ENCODE assay signal across 30 cellular contexts in the genomic region with DNA sequence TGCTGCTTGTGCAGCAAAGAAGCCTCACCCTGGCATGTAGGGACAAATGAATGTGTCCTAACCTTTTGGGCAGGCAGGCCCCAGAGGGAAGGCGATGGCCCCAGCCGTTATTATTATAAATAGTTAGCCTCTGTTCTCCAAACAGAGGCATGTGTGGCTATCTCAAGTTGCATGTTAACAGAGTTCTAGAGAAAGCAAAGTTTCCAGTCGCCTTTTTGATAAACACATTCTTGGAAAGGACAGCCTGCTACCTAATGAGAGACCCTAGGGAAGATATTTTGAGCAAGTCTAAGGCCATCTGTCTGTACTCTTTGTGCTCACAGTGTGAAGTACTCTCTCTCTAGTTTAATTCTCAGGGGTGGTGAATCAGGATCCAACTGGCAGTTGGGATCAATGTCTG.
DNase-seq lines count a peak whose midpoint lies in the region; ATAC-seq and TF ChIP-seq lines count a peak whose summit lies in the region.
"Had no signal": no experiment of that assay in that cellular context is flagged by ENCODE, and none has a peak within 500 bp of the region (broad histone marks: within the 10 kb centered on the region; RNA-seq: fewer than 3 reads in every experiment).

No MANE protein-coding gene starts in this region.

- H4K8ac ChIP-seq in IMR-90 (ENCODE audit: low read depth in 2 of 2, low read length in 2 of 2), result no peak overlapping the region

- TF ChIP-seq CTCF in IMR-90 (conservative IDR thresholded peaks at IDR 0.05; ENCODE audit: low read depth, low read length) (no peak), body of pancreas (IDR thresholded peaks at IDR 0.05) (no peak), gastrocnemius medialis (IDR thresholded peaks at IDR 0.05 in 4 of 5, conservative IDR thresholded peaks at IDR 0.05 in 1 of 5) (no peak)

- H2BK15ac ChIP-seq in IMR-90 (ENCODE audit: low read depth, low read length), result peak overlapping the region; percentile 10; the same call in 1 of the 3 replicates

- CTCF ChIA-PET in IMR-90 (lab: Yijun Ruan, JAX), result no interaction called here

- H3K9me3 ChIP-seq in IMR-90 (ENCODE audit: control insufficient read depth, insufficient read depth, low read length) (peaks cover 13% of the 10 kb centered on the region), body of pancreas (no peaks in the 10 kb centered on the region), gastrocnemius medialis (peaks cover 0 to 6% (median 0%) of the 10 kb centered on the region in 3 donors)
- H3K9me3 ChIP-seq: Caco-2, colonic mucosa had no signal

- ATAC-seq in IMR-90 (ENCODE audit: low read depth) (peak; percentile 82), body of pancreas (peak; percentile 45), left ventricle myocardium superior (peak; percentile 77), gastrocnemius medialis (peak; percentile 77 to 89), GM18520 (IDR thresholded peaks at IDR 0.05; ENCODE audit: unreplicated experiment) (no peak)
- ATAC-seq: activated CD8-positive, alpha-beta memory T cell treated with anti-CD3 and anti-CD28 coated beads, Interleukin-2, amount 10 ng/mL, durations not matched to agents 7 days and 5 days; activated T-cell treated with anti-CD3 and anti-CD28 coated beads, Interleukin-2, amount 50 U/mL, for 72 hours; left colon had no signal

- H3K27me3 ChIP-seq in IMR-90 (ENCODE audit: control insufficient read depth, insufficient read depth, low read length) (peaks cover 31% of the 10 kb centered on the region), body of pancreas (no peaks in the 10 kb centered on the region), gastrocnemius medialis (peaks cover 0 to 2% (median 0%) of the 10 kb centered on the region in 3 donors)
- H3K27me3 ChIP-seq: brain microvascular endothelial cell, colonic mucosa, hepatocyte had no signal

- H2BK20ac ChIP-seq in IMR-90 (ENCODE audit: low read depth, low read length), result no peak overlapping the region

- H2AK9ac ChIP-seq in IMR-90 (replicated peaks; ENCODE audit: low read depth, low read length, poor library complexity), result no peak overlapping the region

- H3K56ac ChIP-seq in IMR-90 (ENCODE audit: extremely low read depth, insufficient read depth, low read length), result no peak overlapping the region

- DNase-seq in IMR-90 (no peak), body of pancreas (peak in 1 of 4 donors; percentile 21), left ventricle myocardium superior (peak; percentile 71), gastrocnemius medialis (peak in 1 of 2 donors; percentile 44), NCI-H345 treated with DMSO at 0.1 percent for 48 hours (lab: John Stamatoyannopoulos, UW; ENCODE audit: unreplicated experiment) (no peak), OCI-M1 (lab: John Stamatoyannopoulos, UW) (no peak), NCI-H1105 treated with DMSO at 0.1 percent for 48 hours (lab: John Stamatoyannopoulos, UW) (no peak)
- DNase-seq: activated CD8-positive, alpha-beta memory T cell treated with anti-CD3 and anti-CD28 coated beads, Interleukin-2, amount 10 ng/mL, durations not matched to agents 7 days and 5 days; activated naive CD4-positive, alpha-beta T cell; activated T-cell treated with anti-CD3 and anti-CD28 coated beads, Interleukin-2, amount 50 U/mL, for 72 hours; brain microvascular endothelial cell; C1 segment of cervical spinal cord; Caco-2; colonic mucosa; DMS79 treated with DMSO at 0.1 percent for 48 hours; effector memory CD4-positive, alpha-beta T cell; erythroblast; left colon; naive B cell; NCI-H1694; NCI-H526; NK-92 treated with Interleukin-12 subunit alpha and Interleukin-12 subunit beta, amount 100 ng/mL, for 24 hours; nucleus accumbens; PC-9; SHP77 treated with DMSO at 0.1 percent for 48 hours; substantia nigra had no signal

- no peak overlapping the region for H3K9ac ChIP-seq in IMR-90 (ENCODE audit: low read depth, low read length)

- BruUV-seq in IMR-90 (replicated peaks; lab: Mats Ljungman, UMichigan), result no TSS peak

- H3K4me1 ChIP-seq in IMR-90 (ENCODE audit: control insufficient read depth, insufficient read depth, low read length), result peaks cover 6% of the 10 kb centered on the region; the same call in 1 of the 2 replicates
- H3K4me1 ChIP-seq in body of pancreas, result no peaks in the 10 kb centered on the region
- peaks cover 42 to 46% of the 10 kb centered on the region in 2 donors for H3K4me1 ChIP-seq in gastrocnemius medialis
- H3K4me1 ChIP-seq: Caco-2, colonic mucosa had no signal

- no peaks in the 10 kb centered on the region for H3K9me1 ChIP-seq in IMR-90 (ENCODE audit: insufficient read depth, low read length)

- TF ChIP-seq POLR2A in IMR-90 (IDR thresholded peaks at IDR 0.05; ENCODE audit: low read depth, low read length), result no peak
- no peak for TF ChIP-seq POLR2A in body of pancreas (IDR thresholded peaks at IDR 0.05)
- TF ChIP-seq POLR2A in gastrocnemius medialis (IDR thresholded peaks at IDR 0.05), result no peak

- in situ Hi-C loops in IMR-90 (cut with MboI; ENCODE audit: low sequenced_read_pairs) (no loop called here), gastrocnemius medialis (cut with MboI; ENCODE audit: low sequenced_read_pairs in 4 of 4) (no loop called here)

- no peak overlapping the region for H4K91ac ChIP-seq in IMR-90 (ENCODE audit: insufficient read depth, low read depth, low read length)

- no peak for TF ChIP-seq RAD21 in IMR-90 (IDR thresholded peaks at IDR 0.05; ENCODE audit: low read length)

- H4K20me1 ChIP-seq in IMR-90 (ENCODE audit: insufficient read depth, low read length), result no peaks in the 10 kb centered on the region

- H3K14ac ChIP-seq in IMR-90 (replicated peaks; ENCODE audit: low read depth, low read length), result no peak overlapping the region

- POLR2A ChIA-PET in IMR-90 (lab: Charles Lee; ENCODE audit: unreplicated experiment), result no interaction called here

- H3K36me3 ChIP-seq in IMR-90 (ENCODE audit: control insufficient read depth, insufficient read depth, low read length), result no peaks in the 10 kb centered on the region
- no peaks in the 10 kb centered on the region for H3K36me3 ChIP-seq in body of pancreas (replicated peaks in 1 of 2; ENCODE audit: insufficient read depth in 1 of 2, low read depth in 2 of 2)
- no peaks in the 10 kb centered on the region for H3K36me3 ChIP-seq in gastrocnemius medialis
- H3K36me3 ChIP-seq: brain microvascular endothelial cell, colonic mucosa had no signal

- dilution Hi-C loops in IMR-90 (cut with HindIII; ENCODE audit: low sequenced_read_pairs, unreplicated experiment), result no loop called here

- no peak overlapping the region for H4K5ac ChIP-seq in IMR-90 (ENCODE audit: low read depth, low read length)

- H3K27ac ChIP-seq in IMR-90 (ENCODE audit: insufficient read depth, low read length) (no peak overlapping the region), body of pancreas (peak overlapping the region in 1 of 4 donors; percentile 34), gastrocnemius medialis (peak overlapping the region; percentile 66 to 81 (median 78))
- H3K27ac ChIP-seq: brain microvascular endothelial cell, colonic mucosa, hepatocyte, HL-60, PC-9, VCaP had no signal

- no peak overlapping the region for H3K4me3 ChIP-seq in IMR-90 (ENCODE audit: insufficient read depth, low read depth, low read length)
- no peak overlapping the region for H3K4me3 ChIP-seq in body of pancreas
- H3K4me3 ChIP-seq in gastrocnemius medialis, result no peak overlapping the region
- H3K4me3 ChIP-seq: colonic mucosa, hepatocyte, PC-9 had no signal

- peak overlapping the region; percentile 7; the same call in 1 of the 2 replicates for H3K18ac ChIP-seq in IMR-90 (ENCODE audit: low read depth, low read length)

- H3K23ac ChIP-seq in IMR-90 (ENCODE audit: low read depth, low read length), result no peak overlapping the region

- H3K4me2 ChIP-seq in IMR-90 (ENCODE audit: low read depth, low read length), result no peak overlapping the region
- H3K4me2 ChIP-seq: hepatocyte, PC-9 had no signal

- H2AFZ ChIP-seq in IMR-90 (replicated peaks; ENCODE audit: low read length, poor library complexity), result no peak overlapping the region
- H2AFZ ChIP-seq: hepatocyte, PC-9 had no signal

- intact Hi-C loops in IMR-90 (cut with micrococcal nuclease) (no loop called here), body of pancreas (cut with DNase I) (no loop called here), left ventricle myocardium superior (cut with micrococcal nuclease) (loop anchor here (10.0 kb wide), 1 partner anchor 111 kb away; no protein-coding TSS in a partner anchor), gastrocnemius medialis (cut with DNase I; ENCODE audit: low total_unique reads) (loop anchor here (5.0 kb wide), 1 partner anchor 114 kb away; no protein-coding TSS in a partner anchor)

- no peak overlapping the region for H3K4ac ChIP-seq in IMR-90 (ENCODE audit: low read depth, low read length)

- no peak overlapping the region for H2AK5ac ChIP-seq in IMR-90 (ENCODE audit: low read depth, low read length)

- no peaks in the 10 kb centered on the region for H3K79me1 ChIP-seq in IMR-90 (ENCODE audit: low read depth in 1 of 2, low read length in 2 of 2)

- WGBS in IMR-90 (ENCODE audit: extremely low coverage in 2 of 2, insufficient read length in 1 of 2), 2 experiments, result no CpG with 5 or more reads among the region's 3 CpGs
- WGBS in body of pancreas, 2 donors, result 55 to 67% methylated on average over 3 of the region's 3 CpGs

- no peak overlapping the region for H2BK120ac ChIP-seq in IMR-90 (ENCODE audit: low read depth, low read length)

- no peak overlapping the region for H2BK5ac ChIP-seq in IMR-90 (ENCODE audit: low read depth, low read length, poor library complexity, severe bottlenecking)

TF ChIP-seq in IMR-90, 13 proteins besides CTCF, POLR2A, EP300 and RAD21 (continues in another document):
- TF ChIP-seq USF2 (IDR thresholded peaks at IDR 0.05; ENCODE audit: low read depth, low read length) (no peak), ELK1 (IDR thresholded peaks at IDR 0.05; ENCODE audit: borderline replicate concordance, low read depth, low read length) (no peak), SMC3 (IDR thresholded peaks at IDR 0.05; ENCODE audit: low read depth, low read length) (no peak), RCOR1 (IDR thresholded peaks at IDR 0.05; ENCODE audit: insufficient replicate concordance, low read length) (no peak), MAFK (IDR thresholded peaks at IDR 0.05; ENCODE audit: low read depth, low read length) (no peak)

Comparison
In these comparisons a context has a peak if more than half of its experiments do, and no peak if none do; other contexts are left out.
1. intact Hi-C loops: an anchor here in left ventricle myocardium superior (10.0 kb wide) and gastrocnemius medialis (5.0 kb wide); none called in IMR-90 and body of pancreas.